ENCODE assay signal across 1 cellular context in the genomic region with DNA sequence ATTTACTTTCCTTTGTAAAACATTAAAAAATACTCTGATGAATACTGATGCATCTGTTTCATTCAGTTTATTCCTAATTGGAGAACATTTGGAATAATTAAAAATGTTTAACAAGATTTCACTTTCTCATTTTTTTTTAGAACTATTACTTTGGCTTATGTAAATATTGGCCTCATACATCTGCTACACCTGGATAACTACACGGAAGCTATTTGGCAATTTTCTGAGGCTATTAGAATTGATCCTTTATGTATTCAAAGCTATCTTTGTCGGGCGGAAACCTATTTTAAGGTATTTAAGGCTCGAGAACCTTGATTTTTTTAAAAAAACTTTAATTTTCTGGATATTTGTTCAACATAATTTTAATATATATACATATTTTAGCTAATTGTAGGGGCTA.
TF ChIP-seq lines count a peak whose summit lies in the region.

No MANE protein-coding gene starts in this region.

TF ChIP-seq in HepG2, 621 proteins besides CTCF, POLR2A, EP300 and RAD21 (continued from another document):
- TF ChIP-seq, protein P1, sequence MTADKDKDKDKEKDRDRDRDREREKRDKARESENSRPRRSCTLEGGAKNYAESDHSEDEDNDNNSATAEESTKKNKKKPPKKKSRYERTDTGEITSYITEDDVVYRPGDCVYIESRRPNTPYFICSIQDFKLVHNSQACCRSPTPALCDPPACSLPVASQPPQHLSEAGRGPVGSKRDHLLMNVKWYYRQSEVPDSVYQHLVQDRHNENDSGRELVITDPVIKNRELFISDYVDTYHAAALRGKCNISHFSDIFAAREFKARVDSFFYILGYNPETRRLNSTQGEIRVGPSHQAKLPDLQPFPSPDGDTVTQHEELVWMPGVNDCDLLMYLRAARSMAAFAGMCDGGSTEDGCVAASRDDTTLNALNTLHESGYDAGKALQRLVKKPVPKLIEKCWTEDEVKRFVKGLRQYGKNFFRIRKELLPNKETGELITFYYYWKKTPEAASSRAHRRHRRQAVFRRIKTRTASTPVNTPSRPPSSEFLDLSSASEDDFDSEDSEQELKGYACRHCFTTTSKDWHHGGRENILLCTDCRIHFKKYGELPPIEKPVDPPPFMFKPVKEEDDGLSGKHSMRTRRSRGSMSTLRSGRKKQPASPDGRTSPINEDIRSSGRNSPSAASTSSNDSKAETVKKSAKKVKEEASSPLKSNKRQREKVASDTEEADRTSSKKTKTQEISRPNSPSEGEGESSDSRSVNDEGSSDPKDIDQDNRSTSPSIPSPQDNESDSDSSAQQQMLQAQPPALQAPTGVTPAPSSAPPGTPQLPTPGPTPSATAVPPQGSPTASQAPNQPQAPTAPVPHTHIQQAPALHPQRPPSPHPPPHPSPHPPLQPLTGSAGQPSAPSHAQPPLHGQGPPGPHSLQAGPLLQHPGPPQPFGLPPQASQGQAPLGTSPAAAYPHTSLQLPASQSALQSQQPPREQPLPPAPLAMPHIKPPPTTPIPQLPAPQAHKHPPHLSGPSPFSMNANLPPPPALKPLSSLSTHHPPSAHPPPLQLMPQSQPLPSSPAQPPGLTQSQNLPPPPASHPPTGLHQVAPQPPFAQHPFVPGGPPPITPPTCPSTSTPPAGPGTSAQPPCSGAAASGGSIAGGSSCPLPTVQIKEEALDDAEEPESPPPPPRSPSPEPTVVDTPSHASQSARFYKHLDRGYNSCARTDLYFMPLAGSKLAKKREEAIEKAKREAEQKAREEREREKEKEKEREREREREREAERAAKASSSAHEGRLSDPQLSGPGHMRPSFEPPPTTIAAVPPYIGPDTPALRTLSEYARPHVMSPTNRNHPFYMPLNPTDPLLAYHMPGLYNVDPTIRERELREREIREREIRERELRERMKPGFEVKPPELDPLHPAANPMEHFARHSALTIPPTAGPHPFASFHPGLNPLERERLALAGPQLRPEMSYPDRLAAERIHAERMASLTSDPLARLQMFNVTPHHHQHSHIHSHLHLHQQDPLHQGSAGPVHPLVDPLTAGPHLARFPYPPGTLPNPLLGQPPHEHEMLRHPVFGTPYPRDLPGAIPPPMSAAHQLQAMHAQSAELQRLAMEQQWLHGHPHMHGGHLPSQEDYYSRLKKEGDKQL (CRISPR knock-in tag; IDR thresholded peaks at IDR 0.05; ENCODE audit: low read depth) = no peak
- TF ChIP-seq ZMAT3 (CRISPR knock-in tag; conservative IDR thresholded peaks at IDR 0.05) = no peak
- TF ChIP-seq ZNF432 (CRISPR knock-in tag; IDR thresholded peaks at IDR 0.05; ENCODE audit: borderline replicate concordance) = no peak
- TF ChIP-seq, protein P2, sequence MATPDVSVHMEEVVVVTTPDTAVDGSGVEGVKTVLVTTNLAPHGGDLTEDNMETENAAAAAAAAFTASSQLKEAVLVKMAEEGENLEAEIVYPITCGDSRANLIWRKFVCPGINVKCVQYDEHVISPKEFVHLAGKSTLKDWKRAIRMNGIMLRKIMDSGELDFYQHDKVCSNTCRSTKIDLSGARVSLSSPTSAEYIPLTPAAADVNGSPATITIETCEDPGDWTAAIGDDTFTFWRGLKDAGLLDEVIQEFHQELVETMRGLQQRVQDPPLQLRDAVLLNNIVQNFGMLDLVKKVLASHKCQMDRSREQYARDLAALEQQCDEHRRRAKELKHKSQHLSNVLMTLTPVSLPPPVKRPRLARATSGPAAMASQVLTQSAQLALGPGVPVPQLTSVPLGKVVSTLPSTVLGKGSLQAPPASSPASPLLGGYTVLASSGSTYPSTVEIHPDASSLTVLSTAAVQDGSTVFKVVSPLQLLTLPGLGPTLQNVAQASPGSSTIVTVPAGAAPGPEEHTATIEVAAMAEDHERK (CRISPR knock-in tag; IDR thresholded peaks at IDR 0.05; ENCODE audit: low read depth) = no peak
- TF ChIP-seq ZNF205 (CRISPR knock-in tag; IDR thresholded peaks at IDR 0.05) = no peak
- no peak for TF ChIP-seq BORCS8-MEF2B (CRISPR knock-in tag; IDR thresholded peaks at IDR 0.05)
